19 cellular contexts compared by ENCODE assay signal in the genomic region with DNA sequence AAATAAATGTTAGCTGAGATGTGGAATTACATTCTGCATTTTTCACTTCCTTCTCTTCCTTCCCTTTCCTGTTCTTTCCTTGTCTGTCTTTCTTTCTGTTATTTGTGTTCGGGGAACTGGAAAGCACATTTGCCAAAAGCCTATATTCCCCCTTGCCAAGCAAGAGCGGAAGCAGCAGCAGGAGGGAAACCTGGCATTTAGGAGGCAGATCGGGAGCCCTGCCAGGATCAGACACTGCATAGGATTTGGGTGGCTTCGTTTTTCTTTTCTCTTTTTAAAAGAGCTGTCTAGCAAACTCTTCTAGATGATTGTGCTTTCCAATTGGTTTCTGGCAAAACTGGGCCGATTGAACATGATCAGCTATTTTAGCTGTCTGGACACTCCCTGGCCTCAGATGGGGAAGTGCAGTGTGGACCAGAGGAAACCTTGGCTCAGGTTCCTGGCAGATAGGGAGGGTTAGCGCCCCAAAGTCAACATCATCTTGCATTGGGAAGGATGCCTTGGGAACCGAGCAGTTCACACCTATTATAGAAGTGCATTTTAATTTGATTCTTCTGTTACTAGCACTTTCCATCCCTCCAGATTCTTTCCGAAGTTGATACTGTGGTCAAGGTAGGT.
"Had no signal": no experiment of that assay in that cellular context is flagged by ENCODE, and none has a peak within 500 bp of the region (broad histone marks: within the 10 kb centered on the region; RNA-seq: fewer than 3 reads in every experiment).

No MANE protein-coding gene starts in this region.

- H3K36me3 ChIP-seq: gastrocnemius medialis, heart left ventricle, neutrophil, transverse colon, vagina had no signal

- H3K9me3 ChIP-seq: gastrocnemius medialis, heart left ventricle, mucosa of descending colon, neutrophil, transverse colon, vagina had no signal

- H3K27me3 ChIP-seq: gastrocnemius medialis, transverse colon, vagina had no signal

- H3K27ac ChIP-seq: gastrocnemius medialis, heart left ventricle, neutrophil, parathyroid adenoma, transverse colon, vagina had no signal

- DNase-seq: activated CD4-positive, alpha-beta T cell treated with anti-CD3 and anti-CD28 coated beads, Interleukin-2, amount 10 ng/mL, durations not matched to agents 7 days and 5 days; activated CD8-positive, alpha-beta memory T cell treated with anti-CD3 and anti-CD28 coated beads for 24 hours; activated gamma-delta T cell treated with Interleukin-2 at 50 U/mL for 16 hours; activated naive CD8-positive, alpha-beta T cell treated with anti-CD3 and anti-CD28 coated beads for 36 hours; dermis blood vessel endothelial cell; gastrocnemius medialis; left colon; mucosa of descending colon; naive thymus-derived CD4-positive, alpha-beta T cell; retina; stimulated activated CD4-positive, alpha-beta T cell treated with anti-CD3 and anti-CD28 coated beads, Interleukin-15, amount 100 ng/mL, for 24 hours; stimulated activated CD4-positive, alpha-beta T cell treated with anti-CD3 and anti-CD28 coated beads, Interleukin-4, amount 100 ng/mL, for 1 hour; stimulated activated naive B cell treated with anti-CD40 and anti-IgM and Interleukin-4, amounts not matched to agents 10 μg/mL and 1 μg/mL and 100 μg/mL, for 72 hours; transverse colon had no signal

- H3K4me1 Mint-ChIP-seq: stimulated activated naive B cell treated with anti-CD40 and anti-IgM and Interleukin-4, amounts not matched to agents 10 μg/mL and 1 μg/mL and 100 μg/mL, for 72 hours had no signal

- H3K4me3 Mint-ChIP-seq: activated CD4-positive, alpha-beta T cell treated with anti-CD3 and anti-CD28 coated beads, Interleukin-2, amount 10 ng/mL, durations not matched to agents 7 days and 5 days; activated naive CD8-positive, alpha-beta T cell treated with anti-CD3 and anti-CD28 coated beads for 36 hours; naive thymus-derived CD4-positive, alpha-beta T cell; stimulated activated naive B cell treated with anti-CD40 and anti-IgM and Interleukin-4, amounts not matched to agents 10 μg/mL and 1 μg/mL and 100 μg/mL, for 72 hours had no signal

- H3K9me3 Mint-ChIP-seq: activated CD4-positive, alpha-beta T cell treated with anti-CD3 and anti-CD28 coated beads, Interleukin-2, amount 10 ng/mL, durations not matched to agents 7 days and 5 days had no signal

- ATAC-seq: gastrocnemius medialis; heart left ventricle; left colon; mucosa of descending colon; naive thymus-derived CD4-positive, alpha-beta T cell; stimulated activated naive B cell treated with anti-CD40 and anti-IgM and Interleukin-4, amounts not matched to agents 10 μg/mL and 1 μg/mL and 100 μg/mL, for 72 hours had no signal

- H3K4me3 ChIP-seq: gastrocnemius medialis, heart left ventricle, mucosa of descending colon, skin epidermis, transverse colon, vagina had no signal

- H3K4me1 ChIP-seq: gastrocnemius medialis, parathyroid adenoma, transverse colon, vagina had no signal

- H3K27ac Mint-ChIP-seq: activated CD4-positive, alpha-beta T cell treated with anti-CD3 and anti-CD28 coated beads, Interleukin-2, amount 10 ng/mL, durations not matched to agents 7 days and 5 days; activated naive CD8-positive, alpha-beta T cell treated with anti-CD3 and anti-CD28 coated beads for 36 hours; naive thymus-derived CD4-positive, alpha-beta T cell; stimulated activated naive B cell treated with anti-CD40 and anti-IgM and Interleukin-4, amounts not matched to agents 10 μg/mL and 1 μg/mL and 100 μg/mL, for 72 hours had no signal

- H3K36me3 Mint-ChIP-seq: activated naive CD8-positive, alpha-beta T cell treated with anti-CD3 and anti-CD28 coated beads for 36 hours; naive thymus-derived CD4-positive, alpha-beta T cell; stimulated activated naive B cell treated with anti-CD40 and anti-IgM and Interleukin-4, amounts not matched to agents 10 μg/mL and 1 μg/mL and 100 μg/mL, for 72 hours had no signal
